Comparison of ENCODE assay signal across 2 cellular contexts in genomic region chr12:4717806-4718205, GRCh38.
TF ChIP-seq lines count a peak whose summit lies in the region.

No MANE protein-coding gene starts in this region.

TF ChIP-seq in HCT116, 20 proteins besides CTCF, POLR2A, EP300 and RAD21:
- TF ChIP-seq EGR1 (IDR thresholded peaks at IDR 0.05; ENCODE audit: low read depth) (no peak), CBX3 (IDR thresholded peaks at IDR 0.05; ENCODE audit: low read depth) (no peak), EZH2phosphoT487 (IDR thresholded peaks at IDR 0.05; ENCODE audit: borderline replicate concordance) (no peak), SIN3A (IDR thresholded peaks at IDR 0.05; ENCODE audit: low read depth) (no peak)

TF ChIP-seq in WTC11, 78 proteins besides CTCF, POLR2A, EP300 and RAD21:
- no peak for TF ChIP-seq PRRX2 (CRISPR knock-in tag; IDR thresholded peaks at IDR 0.05)
- no peak for TF ChIP-seq ATF3 (CRISPR knock-in tag; conservative IDR thresholded peaks at IDR 0.05)
- TF ChIP-seq, protein P1, sequence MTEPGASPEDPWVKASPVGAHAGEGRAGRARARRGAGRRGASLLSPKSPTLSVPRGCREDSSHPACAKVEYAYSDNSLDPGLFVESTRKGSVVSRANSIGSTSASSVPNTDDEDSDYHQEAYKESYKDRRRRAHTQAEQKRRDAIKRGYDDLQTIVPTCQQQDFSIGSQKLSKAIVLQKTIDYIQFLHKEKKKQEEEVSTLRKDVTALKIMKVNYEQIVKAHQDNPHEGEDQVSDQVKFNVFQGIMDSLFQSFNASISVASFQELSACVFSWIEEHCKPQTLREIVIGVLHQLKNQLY (CRISPR knock-in tag; IDR thresholded peaks at IDR 0.05) = no peak
- no peak for TF ChIP-seq ZNF396 (CRISPR knock-in tag; IDR thresholded peaks at IDR 0.05; ENCODE audit: borderline replicate concordance)
- TF ChIP-seq ETV6 (CRISPR knock-in tag; IDR thresholded peaks at IDR 0.05) = no peak
- no peak for TF ChIP-seq NR3C1 (CRISPR knock-in tag; conservative IDR thresholded peaks at IDR 0.05; ENCODE audit: low read depth)
- TF ChIP-seq STAT6 (CRISPR knock-in tag; conservative IDR thresholded peaks at IDR 0.05; ENCODE audit: low read depth) = no peak
- TF ChIP-seq OVOL2 (CRISPR knock-in tag; IDR thresholded peaks at IDR 0.05; ENCODE audit: borderline replicate concordance) = no peak
